In the genomic region with DNA sequence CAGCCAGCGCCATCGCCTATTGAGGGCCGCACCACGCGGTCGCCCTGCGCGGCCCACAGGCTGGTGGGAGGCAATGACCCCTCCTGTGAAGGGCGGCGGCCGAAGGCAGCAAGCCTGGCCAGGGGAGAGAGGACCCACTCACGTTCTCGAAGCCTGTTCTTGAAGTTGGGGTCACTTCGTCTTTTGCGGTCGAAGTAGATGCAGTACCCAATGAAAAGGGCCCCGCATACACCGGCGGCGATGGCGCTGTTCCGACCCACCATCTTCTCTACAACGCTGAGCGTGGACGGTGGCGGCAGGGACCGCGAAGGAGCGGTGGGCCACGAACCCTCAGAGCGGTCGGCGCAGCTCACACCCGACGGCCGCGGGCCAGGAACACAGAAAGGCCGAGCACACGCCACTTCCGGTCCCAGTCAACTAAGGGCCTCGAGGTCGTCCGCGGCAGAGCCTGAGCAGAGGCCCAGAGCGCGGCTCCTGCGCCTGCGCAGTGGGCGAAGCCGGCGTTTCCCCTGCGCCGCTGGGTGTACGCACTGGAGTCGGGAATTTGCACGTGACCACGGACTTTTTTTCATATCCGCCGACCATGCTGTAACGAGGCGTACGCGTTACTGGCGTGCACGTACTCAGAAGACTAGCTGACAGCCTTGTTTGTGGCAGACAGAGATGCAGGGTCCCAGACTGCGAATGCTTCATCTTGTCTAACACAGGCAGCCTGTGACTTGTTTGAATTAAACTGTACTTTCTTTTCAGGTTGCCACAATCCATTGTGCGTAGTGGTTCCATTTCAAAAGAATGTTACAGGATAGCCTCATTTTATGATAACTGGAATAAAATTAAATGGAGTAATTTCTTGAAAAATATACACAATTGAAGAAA, we compare ENCODE assay signal across 7 cellular contexts. TPM values are rescaled to one million over a fixed set of nuclear protein-coding genes. Genes with fewer than 3 reads are reported as not detected.
DNase-seq lines count a peak whose midpoint lies in the region; ATAC-seq, FAIRE-seq and TF ChIP-seq lines count a peak whose summit lies in the region.

A gene (minus strand): TSS at position 385 of the 876 bp plus-strand sequence. CDS start 122 bp downstream, at position 263.

- WGBS in hepatocyte (ENCODE audit: low lambda C conversion rate, missing lambda C conversion rate): 2% methylated on average over 67 of the region's 67 CpGs

- TF ChIP-seq CTCF in astrocyte (IDR thresholded peaks at IDR 0.05; ENCODE audit: insufficient read depth, low read depth, low read length) (no peak), hepatocyte (IDR thresholded peaks at IDR 0.05; ENCODE audit: poor library complexity) (no peak)

- H3K27me3 ChIP-seq in astrocyte (ENCODE audit: insufficient read depth, low read length) (no peaks in the 10 kb centered on the region), hepatocyte (no peaks in the 10 kb centered on the region)

- no peaks in the 10 kb centered on the region for H3K27me3 Mint-ChIP-seq in astrocyte (ENCODE audit: low read depth, unreplicated experiment)

- H3K9me2 ChIP-seq in hepatocyte (replicated peaks; ENCODE audit: insufficient read depth): no peaks in the 10 kb centered on the region

- H3K4me1 Mint-ChIP-seq in astrocyte (ENCODE audit: low read depth, unreplicated experiment): peaks cover 14% of the 10 kb centered on the region

- peaks cover 8% of the 10 kb centered on the region for H3K36me3 Mint-ChIP-seq in astrocyte (ENCODE audit: low read depth, unreplicated experiment)

- peak within 1 kb of the TSS; percentile 84 for H2AFZ ChIP-seq in astrocyte (ENCODE audit: low read depth, low read length)
- H2AFZ ChIP-seq in hepatocyte: peak within 1 kb of the TSS; percentile 85

- H3K4me2 ChIP-seq in astrocyte (ENCODE audit: low read length): peak within 1 kb of the TSS; percentile 91
- H3K4me2 ChIP-seq in hepatocyte: peak within 1 kb of the TSS; percentile 80

- H3K9me3 ChIP-seq in astrocyte (ENCODE audit: insufficient read depth, low read depth, low read length) (no peaks in the 10 kb centered on the region), hepatocyte (ENCODE audit: low read depth) (no peaks in the 10 kb centered on the region)

- DNase-seq in NCI-H2029 (lab: John Stamatoyannopoulos, UW): peak; percentile 92
- DNase-seq in T-helper 22 cell (ENCODE audit: low read depth): peak; percentile 92
- DNase-seq in astrocyte (ENCODE audit: low read depth): peak; percentile 94
- peak; percentile 99 for DNase-seq in hepatocyte (ENCODE audit: low spot score)
- DNase-seq in retina: peak; percentile 98

- peaks cover 17% of the 10 kb centered on the region for H3K36me3 ChIP-seq in astrocyte (ENCODE audit: insufficient read depth, low read length)
- H3K36me3 ChIP-seq in hepatocyte (replicated peaks; ENCODE audit: insufficient read depth, low read depth): no peaks in the 10 kb centered on the region

- H3K27ac Mint-ChIP-seq in astrocyte (ENCODE audit: unreplicated experiment): peak within 1 kb of the TSS; percentile 98

- peak within 1 kb of the TSS; percentile 94 for H3K4me3 ChIP-seq in astrocyte (ENCODE audit: insufficient read depth, low read depth, low read length)
- H3K4me3 ChIP-seq in hepatocyte: peak within 1 kb of the TSS; percentile 61

- H3K4me1 ChIP-seq in astrocyte (ENCODE audit: insufficient read depth, low read length) (peaks cover 6% of the 10 kb centered on the region), hepatocyte (ENCODE audit: insufficient read depth) (peaks cover 9% of the 10 kb centered on the region)

- peak; percentile 95 for TF ChIP-seq POLR2A in GM18505 (IDR thresholded peaks at IDR 0.05; ENCODE audit: borderline replicate concordance, extremely low read depth, insufficient read depth, insufficient read length)

- peaks cover 53% of the 10 kb centered on the region for H3K79me2 ChIP-seq in astrocyte (ENCODE audit: insufficient read depth, low read length)
- H3K79me2 ChIP-seq in hepatocyte: peaks cover 49% of the 10 kb centered on the region

- H3K9ac ChIP-seq in astrocyte (ENCODE audit: low read length): peak within 1 kb of the TSS; percentile 98

- peak within 1 kb of the TSS; percentile 93 for H3K27ac ChIP-seq in astrocyte (ENCODE audit: low read depth, low read length)
- peak within 1 kb of the TSS; percentile 98 for H3K27ac ChIP-seq in hepatocyte

- H3K9me3 Mint-ChIP-seq in astrocyte (ENCODE audit: unreplicated experiment): peaks cover 2% of the 10 kb centered on the region

- H3K4me3 Mint-ChIP-seq in astrocyte (ENCODE audit: unreplicated experiment): peak within 1 kb of the TSS; percentile 98

- no peak for FAIRE-seq in astrocyte (lab: Jason Lieb, UNC)

- H4K20me1 ChIP-seq in astrocyte (ENCODE audit: insufficient read depth, low read length) (peaks cover 43% of the 10 kb centered on the region), hepatocyte (ENCODE audit: insufficient read depth, poor library complexity, severe bottlenecking) (peaks cover 41% of the 10 kb centered on the region)

- ATAC-seq in GM18505 (IDR thresholded peaks at IDR 0.05; ENCODE audit: unreplicated experiment): peak; percentile 92
- ATAC-seq in HG02973 (IDR thresholded peaks at IDR 0.05; ENCODE audit: unreplicated experiment): peak; percentile 97

RNA-seq across cellular contexts. Expression of the gene that starts here (rescaled TPM):
- total RNA-seq in astrocyte: 136 and 143 TPM in 2 replicates
- 96.4 and 99.6 TPM in 2 replicates for total RNA-seq in hepatocyte
- 51.8 and 55.0 TPM in 2 replicates for polyA plus RNA-seq in hepatocyte

Comparison
In these comparisons a context has a peak if more than half of its experiments do, and no peak if none do; other contexts are left out.
1. Peak in every context shown above with its lines: DNase-seq, ATAC-seq, H3K4me3 ChIP-seq and H3K27ac ChIP-seq.